8 cellular contexts compared by ENCODE assay signal in genomic region chr16:81403601-81404391, GRCh38. TPM values are rescaled to one million over a fixed set of nuclear protein-coding genes. Genes with fewer than 3 reads are reported as not detected.
DNase-seq lines count a peak whose midpoint lies in the region; ATAC-seq and TF ChIP-seq lines count a peak whose summit lies in the region.

No MANE protein-coding gene starts in this region.

- H3K4me1 ChIP-seq in colonic mucosa (peaks cover 4% of the 10 kb centered on the region), left lung (peaks cover 0 to 9% of the 10 kb centered on the region in 2 donors)

- ATAC-seq in HG03139 (IDR thresholded peaks at IDR 0.05; ENCODE audit: unreplicated experiment): peak; percentile 61
- peak; percentile 97 for ATAC-seq in left lung

- H3K27me3 ChIP-seq in colonic mucosa (no peaks in the 10 kb centered on the region), left lung (no peaks in the 10 kb centered on the region)

- TF ChIP-seq CTCF in colonic mucosa (IDR thresholded peaks at IDR 0.05) (peak; percentile 89), left lung (IDR thresholded peaks at IDR 0.05) (peak; percentile 93 to 98)

- peak overlapping the region; percentile 13 for H3K4me3 ChIP-seq in colonic mucosa
- H3K4me3 ChIP-seq in left lung: no peak overlapping the region

- H3K9ac ChIP-seq in colonic mucosa (ENCODE audit: low read depth in 2 of 2, low read length in 2 of 2): no peak overlapping the region

- H3K36me3 ChIP-seq in colonic mucosa: no peaks in the 10 kb centered on the region
- H3K36me3 ChIP-seq in left lung: no peaks in the 10 kb centered on the region

- intact Hi-C loops in colonic mucosa (cut with DNase I): loop anchor here (2.0 kb wide), 1 partner anchor 319 kb away; no protein-coding TSS in a partner anchor
- intact Hi-C loops in left lung (cut with DNase I): loop anchor here in 1 of 2 donors (5.0 kb wide), 1 partner anchor 319 kb away; no protein-coding TSS in a partner anchor

- no peaks in the 10 kb centered on the region for H3K9me3 ChIP-seq in colonic mucosa
- H3K9me3 ChIP-seq in left lung: peaks cover 0 to 10% of the 10 kb centered on the region in 2 donors

- DNase-seq in NK-92 treated with Interleukin-12 subunit alpha and Interleukin-12 subunit beta, amount 100 ng/mL, for 24 hours (lab: John Stamatoyannopoulos, UW): peak; percentile 52
- DNase-seq in NK-92 (lab: John Stamatoyannopoulos, UW; ENCODE audit: unreplicated experiment) (no peak), NCI-H510A treated with DMSO at 0.1 percent for 48 hours (lab: John Stamatoyannopoulos, UW) (peak; percentile 53), colonic mucosa (peak; percentile 89), left lung (peak; percentile 89 to 98)
- peak; percentile 73 to 83 for DNase-seq in activated CD4-positive, alpha-beta T cell treated with anti-CD3 and anti-CD28 coated beads for 4 hours
- DNase-seq in stimulated activated CD4-positive, alpha-beta T cell treated with anti-CD3 and anti-CD28 coated beads, Interleukin-2, amount 100 ng/mL, for 4 hours (ENCODE audit: low read depth): peak; percentile 64

- H3K27ac ChIP-seq in colonic mucosa (no peak overlapping the region), left lung (no peak overlapping the region)

RNA-seq across cellular contexts. Expression of gene CMIP, which starts 40.8 kb away (rescaled TPM):
- 100 to 1,000 TPM in 1 of 2 donors, 10 to 100 TPM in 1; 83.4 to 107 TPM for total RNA-seq in colonic mucosa
- total RNA-seq in left lung: 10 to 100 TPM; 50.8 to 55.8 TPM
